In the genomic region with DNA sequence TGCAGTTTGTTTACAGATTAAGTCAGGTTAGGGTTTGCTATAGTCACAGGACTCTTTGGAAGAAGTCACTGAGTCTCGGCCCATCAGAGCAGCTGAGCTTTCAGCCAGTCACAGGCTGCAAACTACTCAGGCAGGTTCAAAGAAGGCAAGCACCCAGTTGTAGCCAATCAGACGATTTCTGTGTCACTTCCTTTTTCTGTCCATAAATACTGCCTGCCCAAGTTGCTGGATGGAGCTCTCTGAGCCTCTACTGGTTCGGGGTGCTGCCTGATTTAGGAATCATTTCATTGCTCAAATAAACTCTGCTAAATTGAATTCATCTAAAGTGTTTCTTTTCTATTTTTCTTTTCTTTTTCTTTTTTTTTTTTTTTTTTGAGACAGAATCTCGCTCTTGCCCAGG, we compare ENCODE assay signal across 11 cellular contexts. TPM values are rescaled to one million over a fixed set of nuclear protein-coding genes. Genes with fewer than 3 reads are reported as not detected.
DNase-seq lines count a peak whose midpoint lies in the region; ATAC-seq, FAIRE-seq and TF ChIP-seq lines count a peak whose summit lies in the region.
"Had no signal": no experiment of that assay in that cellular context is flagged by ENCODE, and none has a peak within 500 bp of the region (broad histone marks: within the 10 kb centered on the region; RNA-seq: fewer than 3 reads in every experiment).

No MANE protein-coding gene starts in this region.

- no peaks in the 10 kb centered on the region for H3K36me3 ChIP-seq in OCI-LY3 (replicated peaks; ENCODE audit: low read depth, low read length)
- no peaks in the 10 kb centered on the region for H3K36me3 ChIP-seq in endodermal cell (ENCODE audit: control insufficient read depth, insufficient read depth, low read length)
- H3K36me3 ChIP-seq in tibial artery, result no peaks in the 10 kb centered on the region
- H3K36me3 ChIP-seq in esophagus squamous epithelium, result no peaks in the 10 kb centered on the region
- H3K36me3 ChIP-seq: ascending aorta had no signal

- no peaks in the 10 kb centered on the region for H3K9me3 Mint-ChIP-seq in natural killer cell
- H3K9me3 Mint-ChIP-seq in natural killer cell treated with Interleukin-12 subunit alpha and Interleukin-12 subunit beta and Interleukin-15 and Interleukin-18, amount 100 ng/mL, for 72 hours, result peaks cover 8% of the 10 kb centered on the region
- H3K9me3 Mint-ChIP-seq in endodermal cell, result no peaks in the 10 kb centered on the region

- H3K4me1 Mint-ChIP-seq in natural killer cell (peaks cover 11 to 42% of the 10 kb centered on the region in 2 donors), endodermal cell (peaks cover 32% of the 10 kb centered on the region)
- H3K4me1 Mint-ChIP-seq in natural killer cell treated with Interleukin-12 subunit alpha and Interleukin-12 subunit beta and Interleukin-15 and Interleukin-18, amount 100 ng/mL, for 72 hours (ENCODE audit: low read depth in 2 of 2), result peaks cover 13 to 14% of the 10 kb centered on the region in 2 donors

- TF ChIP-seq CTCF in natural killer cell (IDR thresholded peaks at IDR 0.05) (no peak), OCI-LY3 (IDR thresholded peaks at IDR 0.05; ENCODE audit: low read depth, low read length) (no peak), endodermal cell (conservative IDR thresholded peaks at IDR 0.05) (no peak), tibial artery (IDR thresholded peaks at IDR 0.05) (no peak), esophagus squamous epithelium (IDR thresholded peaks at IDR 0.05) (no peak)

- no peak overlapping the region for H2AFZ ChIP-seq in OCI-LY3 (ENCODE audit: low read depth, low read length)

- H3K27ac Mint-ChIP-seq in natural killer cell (peak overlapping the region; percentile 23 to 88), endodermal cell (no peak overlapping the region)
- H3K27ac Mint-ChIP-seq in natural killer cell treated with Interleukin-12 subunit alpha and Interleukin-12 subunit beta and Interleukin-15 and Interleukin-18, amount 100 ng/mL, for 72 hours, result no peak overlapping the region

- H3K36me3 Mint-ChIP-seq in natural killer cell (peaks cover 7% of the 10 kb centered on the region), endodermal cell (ENCODE audit: low read depth) (no peaks in the 10 kb centered on the region)
- H3K36me3 Mint-ChIP-seq in natural killer cell treated with Interleukin-12 subunit alpha and Interleukin-12 subunit beta and Interleukin-15 and Interleukin-18, amount 100 ng/mL, for 72 hours, result peaks cover 6% of the 10 kb centered on the region

- H3K4me1 ChIP-seq in OCI-LY3 (ENCODE audit: low read length) (peaks cover 31% of the 10 kb centered on the region), endodermal cell (ENCODE audit: control insufficient read depth, insufficient read depth, low read length) (peaks cover 7% of the 10 kb centered on the region), tibial artery (peaks cover 0 to 26% (median 15%) of the 10 kb centered on the region in 4 donors), esophagus squamous epithelium (peaks cover 18 to 31% (median 21%) of the 10 kb centered on the region in 3 donors)

- intact Hi-C loops in natural killer cell (cut with micrococcal nuclease), result no loop called here
- intact Hi-C loops in tibial artery (cut with DNase I; ENCODE audit: low total_unique reads), result no loop called here
- intact Hi-C loops in esophagus squamous epithelium (cut with DNase I), result no loop called here

- TF ChIP-seq POLR2A in esophagus squamous epithelium (IDR thresholded peaks at IDR 0.05), result peak in 1 of 4 donors; percentile 12

- no peaks in the 10 kb centered on the region for H4K20me1 ChIP-seq in OCI-LY3 (ENCODE audit: insufficient read depth, low read length)

- H3K4me2 ChIP-seq in OCI-LY3 (ENCODE audit: low read length), result peak overlapping the region; percentile 27

- no peak for FAIRE-seq in frontal cortex (lab: Jason Lieb, UNC)

- H3K27me3 Mint-ChIP-seq in natural killer cell (ENCODE audit: low read depth in 2 of 2) (no peaks in the 10 kb centered on the region), endodermal cell (ENCODE audit: insufficient read depth) (peaks cover 4% of the 10 kb centered on the region)
- no peaks in the 10 kb centered on the region for H3K27me3 Mint-ChIP-seq in natural killer cell treated with Interleukin-12 subunit alpha and Interleukin-12 subunit beta and Interleukin-15 and Interleukin-18, amount 100 ng/mL, for 72 hours

- H3K79me2 ChIP-seq in OCI-LY3 (ENCODE audit: low read length), result no peaks in the 10 kb centered on the region

- DNase-seq in natural killer cell (no peak), endodermal cell (peak; percentile 45), tibial artery (peak; percentile 22 to 50), esophagus squamous epithelium (lab: John Stamatoyannopoulos, UW) (no peak), frontal cortex (ENCODE audit: low spot score in 2 of 2) (no peak)
- DNase-seq in natural killer cell treated with Interleukin-12 subunit alpha and Interleukin-12 subunit beta and Interleukin-15 and Interleukin-18, amount 100 ng/mL, for 72 hours (ENCODE audit: low spot score), result no peak
- DNase-seq: COR-L47, NCI-H69 had no signal

- H3K9me3 ChIP-seq in OCI-LY3 (ENCODE audit: insufficient read depth, low read length) (no peaks in the 10 kb centered on the region), endodermal cell (ENCODE audit: control insufficient read depth, low read length) (no peaks in the 10 kb centered on the region), tibial artery (no peaks in the 10 kb centered on the region), esophagus squamous epithelium (no peaks in the 10 kb centered on the region)
- H3K9me3 ChIP-seq: ascending aorta had no signal

- WGBS in endodermal cell (ENCODE audit: insufficient coverage in 1 of 2, insufficient read length in 1 of 2), 2 experiments, result 65 to 79% methylated on average over 3 to 4 of the region's 4 CpGs
- 53 to 58% methylated on average over 4 of the region's 4 CpGs for WGBS in esophagus squamous epithelium, 2 donors

- H3K27ac ChIP-seq in OCI-LY3 (ENCODE audit: low read length), result no peak overlapping the region
- no peak overlapping the region for H3K27ac ChIP-seq in endodermal cell (ENCODE audit: low read depth, low read length)
- no peak overlapping the region for H3K27ac ChIP-seq in tibial artery
- no peak overlapping the region for H3K27ac ChIP-seq in esophagus squamous epithelium

- H3K27me3 ChIP-seq in OCI-LY3 (ENCODE audit: low read depth, low read length) (no peaks in the 10 kb centered on the region), endodermal cell (ENCODE audit: control insufficient read depth, insufficient read depth, low read length, poor library complexity, severe bottlenecking) (no peaks in the 10 kb centered on the region), tibial artery (no peaks in the 10 kb centered on the region), esophagus squamous epithelium (no peaks in the 10 kb centered on the region)
- H3K27me3 ChIP-seq: ascending aorta had no signal

- H3K9ac ChIP-seq in OCI-LY3 (ENCODE audit: low read length) (no peak overlapping the region), endodermal cell (ENCODE audit: extremely low read depth, low read length, poor library complexity, severe bottlenecking) (no peak overlapping the region)

- H3K4me3 Mint-ChIP-seq in natural killer cell, result no peak overlapping the region
- no peak overlapping the region for H3K4me3 Mint-ChIP-seq in natural killer cell treated with Interleukin-12 subunit alpha and Interleukin-12 subunit beta and Interleukin-15 and Interleukin-18, amount 100 ng/mL, for 72 hours
- no peak overlapping the region for H3K4me3 Mint-ChIP-seq in endodermal cell

- no peak for ATAC-seq in natural killer cell
- ATAC-seq in natural killer cell treated with Interleukin-12 subunit alpha and Interleukin-12 subunit beta and Interleukin-15 and Interleukin-18, amount 100 ng/mL, for 72 hours, result no peak
- no peak for ATAC-seq in HG02884 (IDR thresholded peaks at IDR 0.05; ENCODE audit: unreplicated experiment)

- H3K4me3 ChIP-seq in OCI-LY3 (ENCODE audit: low read length) (no peak overlapping the region), endodermal cell (ENCODE audit: low read length) (no peak overlapping the region), tibial artery (no peak overlapping the region), esophagus squamous epithelium (no peak overlapping the region)
- H3K4me3 ChIP-seq: ascending aorta had no signal

RNA-seq across cellular contexts. Expression of a gene that starts 7.3 kb away (rescaled TPM):
- 100 to 1,000 TPM; 213 to 283 (median 221) TPM for total RNA-seq in natural killer cell
- 100 to 1,000 TPM; 121 to 129 TPM for total RNA-seq in natural killer cell treated with Interleukin-12 subunit alpha and Interleukin-12 subunit beta and Interleukin-15 and Interleukin-18, amount 100 ng/mL, for 72 hours
- total RNA-seq in endodermal cell, result 10 to 100 TPM; 40.5 to 43.8 TPM
- 28.2 TPM for polyA plus RNA-seq in endodermal cell (2013, experiment 1 of 2)
- 21.3 TPM for polyA plus RNA-seq in endodermal cell (2013, experiment 2 of 2)
- 10 to 100 TPM; 13.5 to 36.8 (median 34.0) TPM for total RNA-seq in esophagus squamous epithelium
- total RNA-seq in frontal cortex, result 19.6 TPM

RNA-seq across cellular contexts. Expression of a gene that starts 29.5 kb away (rescaled TPM):
- 10 to 100 TPM; 35.6 to 53.9 (median 41.6) TPM for total RNA-seq in natural killer cell
- total RNA-seq in natural killer cell treated with Interleukin-12 subunit alpha and Interleukin-12 subunit beta and Interleukin-15 and Interleukin-18, amount 100 ng/mL, for 72 hours, result 10 to 100 TPM; 80.9 to 89.3 TPM
- total RNA-seq in endodermal cell, result 10 to 100 TPM; 33.1 to 36.5 TPM
- 23.3 TPM for polyA plus RNA-seq in endodermal cell (2013, experiment 1 of 2)
- polyA plus RNA-seq in endodermal cell (2013, experiment 2 of 2), result 22.1 TPM
- 10 to 100 TPM; 40.1 to 58.2 (median 45.5) TPM for total RNA-seq in esophagus squamous epithelium
- total RNA-seq in frontal cortex, result 6.1 TPM

RNA-seq across cellular contexts. Expression of a gene that starts 58.0 kb away (rescaled TPM):
- total RNA-seq in natural killer cell, result 100 to 1,000 TPM; 383 to 465 (median 452) TPM
- total RNA-seq in natural killer cell treated with Interleukin-12 subunit alpha and Interleukin-12 subunit beta and Interleukin-15 and Interleukin-18, amount 100 ng/mL, for 72 hours, result 100 to 1,000 TPM; 259 to 291 TPM
- 100 to 1,000 TPM; 231 to 257 TPM for total RNA-seq in endodermal cell
- 244 TPM for polyA plus RNA-seq in endodermal cell (2013, experiment 1 of 2)
- polyA plus RNA-seq in endodermal cell (2013, experiment 2 of 2), result 230 TPM
- 100 to 1,000 TPM in 2 of 4 donors, 10 to 100 TPM in 2; 81.7 to 144 (median 103) TPM for total RNA-seq in esophagus squamous epithelium
- total RNA-seq in frontal cortex, result 178 TPM

Comparison
In these comparisons a context has a peak if more than half of its experiments do, and no peak if none do; other contexts are left out.
1. H3K27ac Mint-ChIP-seq: peak in natural killer cell (2 of 2); none in natural killer cell treated with Interleukin-12 subunit alpha and Interleukin-12 subunit beta and Interleukin-15 and Interleukin-18, amount 100 ng/mL, for 72 hours (0 of 2) and endodermal cell (single experiment).
2. DNase-seq: peak in endodermal cell (single experiment) and tibial artery (2 of 2); none in natural killer cell (single experiment), natural killer cell treated with Interleukin-12 subunit alpha and Interleukin-12 subunit beta and Interleukin-15 and Interleukin-18, amount 100 ng/mL, for 72 hours (single experiment), esophagus squamous epithelium (single experiment) and frontal cortex (0 of 2).